Comparison of ENCODE assay signal across 24 cellular contexts in genomic region chr9:19965336-19965735, GRCh38.
"Had no signal": no experiment of that assay in that cellular context is flagged by ENCODE, and none has a peak within 500 bp of the region (broad histone marks: within the 10 kb centered on the region; RNA-seq: fewer than 3 reads in every experiment).

No MANE protein-coding gene starts in this region.

- H3K4me1 ChIP-seq: left lung had no signal

- DNase-seq: activated CD4-positive, alpha-beta T cell treated with anti-CD3 and anti-CD28 coated beads for 1 hour; activated CD8-positive, alpha-beta memory T cell treated with anti-CD3 and anti-CD28 coated beads for 24 hours; activated CD8-positive, alpha-beta memory T cell treated with anti-CD3 and anti-CD28 coated beads, Interleukin-2, amount 50 U/mL, for 48 hours; activated effector memory CD4-positive, alpha-beta T cell treated with anti-CD3 and anti-CD28 coated beads, Interleukin-2, amount 50 U/mL, for 16 hours; activated naive CD4-positive, alpha-beta T cell treated with anti-CD3 and anti-CD28 coated beads, Interleukin-2, amount 50 U/mL, for 16 hours; activated T-cell treated with anti-CD3 and anti-CD28 coated beads, Interleukin-2, amount 50 U/mL, for 72 hours; central memory CD4-positive, alpha-beta T cell; effector CD4-positive, alpha-beta T cell; foreskin melanocyte; head of caudate nucleus; kidney; left lung; mammary epithelial cell; nephron progenitor cell; occipital lobe; sigmoid colon; stimulated activated CD4-positive, alpha-beta T cell treated with anti-CD3 and anti-CD28 coated beads, Interleukin-1b, Interleukin-23, amount 100 ng/mL, for 48 hours; stimulated activated CD8-positive, alpha-beta memory T cell treated with anti-CD3 and anti-CD28 coated beads, Interleukin-4, amount 100 ng/mL, for 48 hours; stimulated activated naive CD4-positive, alpha-beta T cell; thyroid gland had no signal

- H3K27me3 ChIP-seq: left lung, sigmoid colon, thyroid gland had no signal

- H3K36me3 Mint-ChIP-seq: brain had no signal

- H3K27ac Mint-ChIP-seq: activated T-cell treated with anti-CD3 and anti-CD28 coated beads, Interleukin-2, amount 50 U/mL, for 72 hours; brain; nephron progenitor cell; T-helper 1 cell treated with Interleukin-12 subunit alpha and Interleukin-12 subunit beta and Interleukin-4 antibody, amounts not matched to agents 30 μg/mL and 1 μg/mL, for 36 hours had no signal

- H3K27ac ChIP-seq: coronary artery, left lung, sigmoid colon, thyroid gland, VCaP had no signal

- H3K36me3 ChIP-seq: left lung, sigmoid colon, thyroid gland had no signal

- H3K9me3 ChIP-seq: left lung, sigmoid colon, thyroid gland had no signal

- H3K4me3 ChIP-seq: coronary artery, left lung, sigmoid colon, thyroid gland had no signal

- H3K4me3 Mint-ChIP-seq: activated T-cell treated with anti-CD3 and anti-CD28 coated beads, Interleukin-2, amount 50 U/mL, for 72 hours; brain; nephron progenitor cell; T-helper 1 cell treated with Interleukin-12 subunit alpha and Interleukin-12 subunit beta and Interleukin-4 antibody, amounts not matched to agents 30 μg/mL and 1 μg/mL, for 36 hours had no signal
